Comparison of ENCODE assay signal across 8 cellular contexts in genomic region chr1:155979525-155980343, GRCh38. TPM values are rescaled to one million over a fixed set of nuclear protein-coding genes. Genes with fewer than 3 reads are reported as not detected.
DNase-seq lines count a peak whose midpoint lies in the region; ATAC-seq and TF ChIP-seq lines count a peak whose summit lies in the region.

No MANE protein-coding gene starts in this region.

- no peaks in the 10 kb centered on the region for H3K9me3 Mint-ChIP-seq in activated T-cell treated with anti-CD3 and anti-CD28 coated beads, Interleukin-2, amount 50 U/mL, for 72 hours
- no peaks in the 10 kb centered on the region for H3K9me3 Mint-ChIP-seq in activated CD4-positive, alpha-beta memory T cell treated with anti-CD3 and anti-CD28 coated beads, Interleukin-2, amount 10 ng/mL, durations not matched to agents 7 days and 5 days

- CTCF ChIA-PET in activated CD4-positive, alpha-beta memory T cell treated with anti-CD3 and anti-CD28 coated beads, Interleukin-2, amount 10 ng/mL, durations not matched to agents 7 days and 5 days (lab: Charles Lee): interaction anchor here (0.6 to 9.1 kb wide), 8 partner anchors 10 to 470 kb away, joined by 3 to 80 read pairs (median 5); no protein-coding TSS in a partner anchor

- no peak for DNase-seq in activated T-cell treated with anti-CD3 and anti-CD28 coated beads, Interleukin-2, amount 50 U/mL, for 72 hours
- no peak for DNase-seq in activated T-cell treated with anti-CD3 and anti-CD28 coated beads, Interleukin-2, amount 50 U/mL, for 48 hours
- DNase-seq in activated CD4-positive, alpha-beta memory T cell treated with anti-CD3 and anti-CD28 coated beads, Interleukin-2, amount 10 ng/mL, durations not matched to agents 7 days and 5 days: no peak
- DNase-seq in left cardiac atrium: peak; percentile 57
- DNase-seq in spleen: peak; percentile 82
- DNase-seq in head of caudate nucleus: no peak

- peaks cover 15 to 22% of the 10 kb centered on the region in 2 donors for H3K36me3 Mint-ChIP-seq in activated T-cell treated with anti-CD3 and anti-CD28 coated beads, Interleukin-2, amount 50 U/mL, for 72 hours (ENCODE audit: insufficient read depth in 2 of 2)
- peaks cover 60% of the 10 kb centered on the region for H3K36me3 Mint-ChIP-seq in activated CD4-positive, alpha-beta memory T cell treated with anti-CD3 and anti-CD28 coated beads, Interleukin-2, amount 10 ng/mL, durations not matched to agents 7 days and 5 days (ENCODE audit: low read depth)

- peak overlapping the region; percentile 95 to 99 (median 98) for H3K27ac ChIP-seq in spleen

- POLR2A ChIA-PET in activated CD4-positive, alpha-beta memory T cell treated with anti-CD3 and anti-CD28 coated beads, Interleukin-2, amount 10 ng/mL, durations not matched to agents 7 days and 5 days (lab: Charles Lee): interaction anchor here (1.0 to 7.5 kb wide), 10 partner anchors 9 to 303 kb away, joined by 3 to 68 read pairs (median 19); partner anchors contain the start of genes KHDC4, RXFP4 and SMG5

- peaks cover 67% of the 10 kb centered on the region for H3K4me1 Mint-ChIP-seq in activated T-cell treated with anti-CD3 and anti-CD28 coated beads, Interleukin-2, amount 50 U/mL, for 72 hours (ENCODE audit: low read depth)
- H3K4me1 Mint-ChIP-seq in activated CD4-positive, alpha-beta memory T cell treated with anti-CD3 and anti-CD28 coated beads, Interleukin-2, amount 10 ng/mL, durations not matched to agents 7 days and 5 days: peaks cover 51% of the 10 kb centered on the region

- peaks cover 49 to 92% (median 81%) of the 10 kb centered on the region in 6 donors for H3K4me1 ChIP-seq in spleen

- no peak for TF ChIP-seq CTCF in spleen (IDR thresholded peaks at IDR 0.05 in 8 of 11, conservative IDR thresholded peaks at IDR 0.05 in 3 of 11)

- intact Hi-C loops in left cardiac atrium (cut with DNase I) (loop anchor here in 1 of 2 donors (5.0 kb wide), 1 partner anchor 37 kb away; the partner anchor contains the start of gene RXFP4), spleen (cut with DNase I; ENCODE audit: low total_unique reads) (loop anchor here (5.0 kb wide), 1 partner anchor 37 kb away; the partner anchor contains the start of gene RXFP4), head of caudate nucleus (cut with DNase I) (loop anchor here (10.0 kb wide), 1 partner anchor 75 kb away; the partner anchor contains the start of genes LAMTOR2 and UBQLN4)

- H3K4me3 ChIP-seq in spleen: peak overlapping the region; percentile 75 to 98 (median 90)

- H3K27me3 ChIP-seq in spleen (replicated peaks in 1 of 7): no peaks in the 10 kb centered on the region

- H3K4me3 Mint-ChIP-seq in activated T-cell treated with anti-CD3 and anti-CD28 coated beads, Interleukin-2, amount 50 U/mL, for 72 hours: peak overlapping the region; percentile 87 to 91
- peak overlapping the region; percentile 100 for H3K4me3 Mint-ChIP-seq in activated CD4-positive, alpha-beta memory T cell treated with anti-CD3 and anti-CD28 coated beads, Interleukin-2, amount 10 ng/mL, durations not matched to agents 7 days and 5 days

- H3K27me3 Mint-ChIP-seq in activated T-cell treated with anti-CD3 and anti-CD28 coated beads, Interleukin-2, amount 50 U/mL, for 72 hours (ENCODE audit: low read depth): no peaks in the 10 kb centered on the region
- H3K27me3 Mint-ChIP-seq in activated CD4-positive, alpha-beta memory T cell treated with anti-CD3 and anti-CD28 coated beads, Interleukin-2, amount 10 ng/mL, durations not matched to agents 7 days and 5 days: no peaks in the 10 kb centered on the region

- no peaks in the 10 kb centered on the region for H3K9me3 ChIP-seq in spleen

- H3K36me3 ChIP-seq in spleen: peaks cover 0 to 17% (median 0%) of the 10 kb centered on the region in 6 donors

- peak overlapping the region; percentile 98 for H3K27ac Mint-ChIP-seq in activated T-cell treated with anti-CD3 and anti-CD28 coated beads, Interleukin-2, amount 50 U/mL, for 72 hours
- peak overlapping the region; percentile 93 for H3K27ac Mint-ChIP-seq in activated CD4-positive, alpha-beta memory T cell treated with anti-CD3 and anti-CD28 coated beads, Interleukin-2, amount 10 ng/mL, durations not matched to agents 7 days and 5 days

- no peak for TF ChIP-seq POLR2A in spleen (IDR thresholded peaks at IDR 0.05)

- WGBS in spleen, 5 donors: 6 to 18% (median 12%) methylated on average over 5 of the region's 5 CpGs

- ATAC-seq in activated T-cell treated with anti-CD3 and anti-CD28 coated beads, Interleukin-2, amount 50 U/mL, for 72 hours (replicated peaks in 1 of 2): no peak
- ATAC-seq in left cardiac atrium (peak; percentile 39 to 67), HG03457 (IDR thresholded peaks at IDR 0.05; ENCODE audit: unreplicated experiment) (no peak), GM19395 (IDR thresholded peaks at IDR 0.05; ENCODE audit: unreplicated experiment) (no peak)

RNA-seq across cellular contexts. Expression of gene ARHGEF2, which starts 1.4 kb away (rescaled TPM):
- total RNA-seq in activated T-cell treated with anti-CD3 and anti-CD28 coated beads, Interleukin-2, amount 50 U/mL, for 72 hours: 100 to 1,000 TPM; 152 to 163 TPM
- 100 to 1,000 TPM; 159 to 164 TPM for total RNA-seq in activated CD4-positive, alpha-beta memory T cell treated with anti-CD3 and anti-CD28 coated beads, Interleukin-2, amount 10 ng/mL, durations not matched to agents 7 days and 5 days
- 10 to 100 TPM; 63.4 to 70.8 TPM for total RNA-seq in left cardiac atrium
- 100 to 1,000 TPM; 129 to 228 (median 192) TPM for total RNA-seq in spleen
- 10 to 100 TPM; 45.1 to 83.0 (median 63.4) TPM for polyA plus RNA-seq in spleen

RNA-seq across cellular contexts. Expression of gene RXFP4, which starts 38.3 kb away (rescaled TPM):
- not detected for total RNA-seq in activated T-cell treated with anti-CD3 and anti-CD28 coated beads, Interleukin-2, amount 50 U/mL, for 72 hours
- not detected for total RNA-seq in activated CD4-positive, alpha-beta memory T cell treated with anti-CD3 and anti-CD28 coated beads, Interleukin-2, amount 10 ng/mL, durations not matched to agents 7 days and 5 days
- total RNA-seq in left cardiac atrium (not detected), spleen (under 1 TPM in 1 of 7 donors, not detected in 6; 0.88 TPM)
- under 1 TPM in 1 of 3 donors, not detected in 2; 0.06 TPM for polyA plus RNA-seq in spleen

RNA-seq across cellular contexts. Expression of gene SSR2, which starts 41.0 kb away (rescaled TPM):
- total RNA-seq in activated T-cell treated with anti-CD3 and anti-CD28 coated beads, Interleukin-2, amount 50 U/mL, for 72 hours: 100 to 1,000 TPM; 193 to 234 TPM
- 100 to 1,000 TPM; 262 to 268 TPM for total RNA-seq in activated CD4-positive, alpha-beta memory T cell treated with anti-CD3 and anti-CD28 coated beads, Interleukin-2, amount 10 ng/mL, durations not matched to agents 7 days and 5 days
- total RNA-seq in left cardiac atrium: 100 to 1,000 TPM; 101 to 127 TPM
- total RNA-seq in spleen: 100 to 1,000 TPM; 152 to 254 (median 183) TPM
- 100 to 1,000 TPM; 198 to 291 (median 224) TPM for polyA plus RNA-seq in spleen

RNA-seq across cellular contexts. Expression of gene KHDC4, which starts 45.5 kb away (rescaled TPM):
- 10 to 100 TPM; 93.3 to 98.7 TPM for total RNA-seq in activated T-cell treated with anti-CD3 and anti-CD28 coated beads, Interleukin-2, amount 50 U/mL, for 72 hours
- total RNA-seq in activated CD4-positive, alpha-beta memory T cell treated with anti-CD3 and anti-CD28 coated beads, Interleukin-2, amount 10 ng/mL, durations not matched to agents 7 days and 5 days: 10 to 100 TPM; 63.8 to 71.4 TPM
- 10 to 100 TPM; 21.0 to 27.8 TPM for total RNA-seq in left cardiac atrium
- 10 to 100 TPM; 43.2 to 70.5 (median 59.3) TPM for total RNA-seq in spleen
- polyA plus RNA-seq in spleen: 10 to 100 TPM; 24.9 to 33.8 (median 29.3) TPM

Comparison
In these comparisons a context has a peak if more than half of its experiments do, and no peak if none do; other contexts are left out.
1. ATAC-seq: peak in left cardiac atrium (2 of 2); none in activated T-cell treated with anti-CD3 and anti-CD28 coated beads, Interleukin-2, amount 50 U/mL, for 72 hours (0 of 2), HG03457 (single experiment) and GM19395 (single experiment).
2. DNase-seq: peak in left cardiac atrium (single experiment) and spleen (single experiment); none in activated T-cell treated with anti-CD3 and anti-CD28 coated beads, Interleukin-2, amount 50 U/mL, for 72 hours (0 of 2), activated T-cell treated with anti-CD3 and anti-CD28 coated beads, Interleukin-2, amount 50 U/mL, for 48 hours (0 of 2), activated CD4-positive, alpha-beta memory T cell treated with anti-CD3 and anti-CD28 coated beads, Interleukin-2, amount 10 ng/mL, durations not matched to agents 7 days and 5 days (single experiment) and head of caudate nucleus (0 of 42).